Comparison of ENCODE assay signal across 15 cellular contexts in genomic region chr16:88917915-88918627, GRCh38. TPM values are rescaled to one million over a fixed set of nuclear protein-coding genes. Genes with fewer than 3 reads are reported as not detected.
"Had no signal": no experiment of that assay in that cellular context is flagged by ENCODE, and none has a peak within 500 bp of the region (broad histone marks: within the 10 kb centered on the region; RNA-seq: fewer than 3 reads in every experiment).

No MANE protein-coding gene starts in this region.

- ATAC-seq: activated CD8-positive, alpha-beta T cell treated with anti-CD3 and anti-CD28 coated beads for 36 hours; heart right ventricle; lower lobe of right lung; stimulated activated naive B cell treated with anti-CD40 and anti-IgM and Interleukin-4, amounts not matched to agents 10 μg/mL and 1 μg/mL and 100 μg/mL, for 72 hours; upper lobe of right lung had no signal

- H3K27me3 ChIP-seq: heart right ventricle, upper lobe of right lung had no signal

- H3K4me3 Mint-ChIP-seq: activated CD8-positive, alpha-beta T cell treated with anti-CD3 and anti-CD28 coated beads for 36 hours; stimulated activated naive B cell treated with anti-CD40 and anti-IgM and Interleukin-4, amounts not matched to agents 10 μg/mL and 1 μg/mL and 100 μg/mL, for 72 hours had no signal

- H3K27me3 Mint-ChIP-seq: naive B cell; stimulated activated naive B cell treated with anti-CD40 and anti-IgM and Interleukin-4, amounts not matched to agents 10 μg/mL and 1 μg/mL and 100 μg/mL, for 72 hours had no signal

- H3K4me3 ChIP-seq: heart right ventricle, lower lobe of right lung, upper lobe of right lung had no signal

- H3K36me3 ChIP-seq: lower lobe of right lung, upper lobe of right lung had no signal

- H3K36me3 Mint-ChIP-seq: naive B cell had no signal

- H3K9me3 Mint-ChIP-seq: activated CD8-positive, alpha-beta T cell treated with anti-CD3 and anti-CD28 coated beads for 36 hours; naive B cell had no signal

- H3K9me3 ChIP-seq: heart right ventricle, lower lobe of right lung, upper lobe of right lung had no signal

- DNase-seq: activated CD4-positive, alpha-beta T cell treated with anti-CD3 and anti-CD28 coated beads for 4 hours; activated CD8-positive, alpha-beta memory T cell treated with anti-CD3 and anti-CD28 coated beads, Interleukin-2, amount 50 U/mL, for 4 hours; activated CD8-positive, alpha-beta T cell treated with anti-CD3 and anti-CD28 coated beads for 36 hours; aorta; foreskin melanocyte; heart right ventricle; lower lobe of right lung; naive B cell; occipital lobe; stimulated activated CD4-positive, alpha-beta T cell treated with anti-CD3 and anti-CD28 coated beads, Interleukin-1b, Interleukin-23, amount 100 ng/mL, for 48 hours; stimulated activated naive B cell treated with anti-CD40 and anti-IgM and Interleukin-4, amounts not matched to agents 10 μg/mL and 1 μg/mL and 100 μg/mL, for 72 hours; substantia nigra; upper lobe of right lung had no signal

- H3K27ac ChIP-seq: heart right ventricle, lower lobe of right lung, upper lobe of right lung had no signal

- H3K27ac Mint-ChIP-seq: activated CD8-positive, alpha-beta T cell treated with anti-CD3 and anti-CD28 coated beads for 36 hours; progenitor cell of endocrine pancreas; stimulated activated naive B cell treated with anti-CD40 and anti-IgM and Interleukin-4, amounts not matched to agents 10 μg/mL and 1 μg/mL and 100 μg/mL, for 72 hours had no signal

RNA-seq across cellular contexts. Expression of gene PABPN1L, which starts 51.6 kb away (rescaled TPM):
- total RNA-seq: activated CD8-positive, alpha-beta T cell treated with anti-CD3 and anti-CD28 coated beads for 36 hours; aorta; bronchial epithelial cell; lower lobe of right lung; occipital lobe; upper lobe of right lung had no signal
- polyA plus RNA-seq: aorta, heart right ventricle had no signal
